In the genomic region with DNA sequence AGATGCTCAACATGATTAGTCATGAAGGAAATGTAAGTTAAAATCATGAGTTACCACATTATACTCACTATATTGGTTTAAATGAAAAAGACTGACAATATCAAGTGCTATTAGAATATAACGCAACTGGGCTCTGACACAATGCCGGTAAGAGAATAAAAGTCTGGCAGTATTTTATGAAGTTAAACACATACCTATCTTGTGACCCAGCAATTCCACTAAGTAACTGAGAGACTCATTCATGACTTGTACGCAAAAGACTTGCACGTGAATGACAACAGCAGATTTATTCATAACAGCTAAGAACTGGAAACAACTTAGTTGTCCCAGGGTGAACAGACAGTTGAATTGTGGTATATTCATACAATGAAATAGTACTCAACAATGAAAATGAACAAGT, we compare ENCODE assay signal across 1 cellular context.
TF ChIP-seq lines count a peak whose summit lies in the region.

No MANE protein-coding gene starts in this region.

TF ChIP-seq in IMR-90, 13 proteins besides CTCF, POLR2A, EP300 and RAD21 (continued from another document):
- TF ChIP-seq, protein P1, sequence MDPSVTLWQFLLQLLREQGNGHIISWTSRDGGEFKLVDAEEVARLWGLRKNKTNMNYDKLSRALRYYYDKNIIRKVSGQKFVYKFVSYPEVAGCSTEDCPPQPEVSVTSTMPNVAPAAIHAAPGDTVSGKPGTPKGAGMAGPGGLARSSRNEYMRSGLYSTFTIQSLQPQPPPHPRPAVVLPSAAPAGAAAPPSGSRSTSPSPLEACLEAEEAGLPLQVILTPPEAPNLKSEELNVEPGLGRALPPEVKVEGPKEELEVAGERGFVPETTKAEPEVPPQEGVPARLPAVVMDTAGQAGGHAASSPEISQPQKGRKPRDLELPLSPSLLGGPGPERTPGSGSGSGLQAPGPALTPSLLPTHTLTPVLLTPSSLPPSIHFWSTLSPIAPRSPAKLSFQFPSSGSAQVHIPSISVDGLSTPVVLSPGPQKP (IDR thresholded peaks at IDR 0.05; ENCODE audit: borderline replicate concordance, low read depth, low read length) = no peak
- peak; percentile 55; the same call in 1 of the 2 replicates for TF ChIP-seq NFE2L2 (IDR thresholded peaks at IDR 0.05; ENCODE audit: low read depth, low read length)
- no peak for TF ChIP-seq RCOR1 (IDR thresholded peaks at IDR 0.05; ENCODE audit: insufficient replicate concordance, low read length)
- peak; percentile 99 for TF ChIP-seq BHLHE40 (IDR thresholded peaks at IDR 0.05; ENCODE audit: low read depth, low read length)
- TF ChIP-seq, protein P2, sequence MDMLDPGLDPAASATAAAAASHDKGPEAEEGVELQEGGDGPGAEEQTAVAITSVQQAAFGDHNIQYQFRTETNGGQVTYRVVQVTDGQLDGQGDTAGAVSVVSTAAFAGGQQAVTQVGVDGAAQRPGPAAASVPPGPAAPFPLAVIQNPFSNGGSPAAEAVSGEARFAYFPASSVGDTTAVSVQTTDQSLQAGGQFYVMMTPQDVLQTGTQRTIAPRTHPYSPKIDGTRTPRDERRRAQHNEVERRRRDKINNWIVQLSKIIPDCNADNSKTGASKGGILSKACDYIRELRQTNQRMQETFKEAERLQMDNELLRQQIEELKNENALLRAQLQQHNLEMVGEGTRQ (IDR thresholded peaks at IDR 0.05; ENCODE audit: low read depth, low read length) = no peak
- no peak for TF ChIP-seq RFX5 (IDR thresholded peaks at IDR 0.05; ENCODE audit: low read depth, low read length)
- TF ChIP-seq MAZ (IDR thresholded peaks at IDR 0.05; ENCODE audit: borderline replicate concordance, low read depth, low read length) = no peak
- TF ChIP-seq CHD1 (IDR thresholded peaks at IDR 0.05; ENCODE audit: low read depth, low read length) = no peak
